26 cellular contexts compared by ENCODE assay signal in the genomic region with DNA sequence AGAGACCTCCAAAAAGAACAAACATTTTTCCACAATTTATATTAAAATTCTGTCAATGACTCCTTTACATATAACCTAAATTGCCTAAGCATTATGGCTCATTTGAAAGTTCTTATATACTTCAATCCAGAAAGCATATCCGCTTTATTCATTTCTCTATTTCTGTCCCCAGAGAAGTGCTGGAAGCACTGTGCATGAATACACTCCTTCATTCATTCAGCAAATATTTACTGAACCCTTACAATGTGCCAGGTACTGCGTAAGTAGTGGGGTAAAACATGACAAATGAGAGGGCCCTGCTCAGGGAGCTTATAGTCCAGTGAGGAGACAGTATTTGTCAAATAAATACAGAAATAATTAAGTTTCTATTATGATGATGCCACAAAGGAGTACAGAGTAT. TPM values are rescaled to one million over a fixed set of nuclear protein-coding genes. Genes with fewer than 3 reads are reported as not detected.
DNase-seq lines count a peak whose midpoint lies in the region; ATAC-seq and TF ChIP-seq lines count a peak whose summit lies in the region.
"Had no signal": no experiment of that assay in that cellular context is flagged by ENCODE, and none has a peak within 500 bp of the region (broad histone marks: within the 10 kb centered on the region; RNA-seq: fewer than 3 reads in every experiment).

No MANE protein-coding gene starts in this region.

- H3K4me1 Mint-ChIP-seq in activated naive CD8-positive, alpha-beta T cell treated with anti-CD3 and anti-CD28 coated beads, Interleukin-2, amount 10 ng/mL, durations not matched to agents 7 days and 5 days: peaks cover 31% of the 10 kb centered on the region
- H3K4me1 Mint-ChIP-seq in activated naive CD8-positive, alpha-beta T cell treated with anti-CD3 and anti-CD28 coated beads for 36 hours: peaks cover 50% of the 10 kb centered on the region
- H3K4me1 Mint-ChIP-seq in brain (peaks cover 15% of the 10 kb centered on the region), type B pancreatic cell (ENCODE audit: unreplicated experiment) (peaks cover 25% of the 10 kb centered on the region)

- H3K36me3 Mint-ChIP-seq in activated naive CD8-positive, alpha-beta T cell treated with anti-CD3 and anti-CD28 coated beads, Interleukin-2, amount 10 ng/mL, durations not matched to agents 7 days and 5 days: peaks cover 8% of the 10 kb centered on the region
- peaks cover 9% of the 10 kb centered on the region for H3K36me3 Mint-ChIP-seq in activated naive CD8-positive, alpha-beta T cell treated with anti-CD3 and anti-CD28 coated beads for 36 hours
- H3K36me3 Mint-ChIP-seq in brain (no peaks in the 10 kb centered on the region), type B pancreatic cell (no peaks in the 10 kb centered on the region)

- CTCF ChIA-PET in GM10248 (lab: Yijun Ruan, JAX): no interaction called here

- H3K4me3 Mint-ChIP-seq in activated naive CD8-positive, alpha-beta T cell treated with anti-CD3 and anti-CD28 coated beads, Interleukin-2, amount 10 ng/mL, durations not matched to agents 7 days and 5 days: peak overlapping the region; percentile 23
- H3K4me3 Mint-ChIP-seq in activated naive CD8-positive, alpha-beta T cell treated with anti-CD3 and anti-CD28 coated beads for 36 hours: no peak overlapping the region
- H3K4me3 Mint-ChIP-seq in brain (peak overlapping the region in 3 of 5 experiments; percentile 47 to 68 (median 49)), type B pancreatic cell (peak overlapping the region; percentile 64)
- H3K4me3 Mint-ChIP-seq: activated T-cell treated with anti-CD3 and anti-CD28 coated beads, Interleukin-2, amount 50 U/mL, for 4 hours had no signal

- TF ChIP-seq CTCF in brain (conservative IDR thresholded peaks at IDR 0.05) (no peak), type B pancreatic cell (conservative IDR thresholded peaks at IDR 0.05) (no peak), GM10248 (IDR thresholded peaks at IDR 0.05; ENCODE audit: control extremely low read depth, extremely low read depth, low read depth, missing control alignments) (no peak)

- POLR2A ChIA-PET in activated naive CD8-positive, alpha-beta T cell treated with anti-CD3 and anti-CD28 coated beads, Interleukin-2, amount 10 ng/mL, durations not matched to agents 7 days and 5 days (lab: Charles Lee): no interaction called here
- POLR2A ChIA-PET in GM10248 (lab: Yijun Ruan, JAX): no interaction called here

- H3K27ac Mint-ChIP-seq in activated naive CD8-positive, alpha-beta T cell treated with anti-CD3 and anti-CD28 coated beads, Interleukin-2, amount 10 ng/mL, durations not matched to agents 7 days and 5 days: no peak overlapping the region
- no peak overlapping the region for H3K27ac Mint-ChIP-seq in activated naive CD8-positive, alpha-beta T cell treated with anti-CD3 and anti-CD28 coated beads for 36 hours
- H3K27ac Mint-ChIP-seq in brain (no peak overlapping the region), type B pancreatic cell (peak overlapping the region; percentile 9)

- ATAC-seq in activated naive CD8-positive, alpha-beta T cell treated with anti-CD3 and anti-CD28 coated beads, Interleukin-2, amount 10 ng/mL, durations not matched to agents 7 days and 5 days (ENCODE audit: low read depth): no peak
- ATAC-seq: activated T-cell treated with anti-CD3 and anti-CD28 coated beads, Interleukin-2, amount 50 U/mL, for 4 hours; left cardiac atrium; right cardiac atrium; stimulated activated naive CD8-positive, alpha-beta T cell treated with anti-CD3 and anti-CD28 coated beads, Interleukin-15, Interleukin-2, amounts not matched to agents 100 U/mL and 50 U/mL, for 24 hours had no signal

- H3K9me3 Mint-ChIP-seq in activated naive CD8-positive, alpha-beta T cell treated with anti-CD3 and anti-CD28 coated beads, Interleukin-2, amount 10 ng/mL, durations not matched to agents 7 days and 5 days: no peaks in the 10 kb centered on the region
- no peaks in the 10 kb centered on the region for H3K9me3 Mint-ChIP-seq in activated naive CD8-positive, alpha-beta T cell treated with anti-CD3 and anti-CD28 coated beads for 36 hours
- no peaks in the 10 kb centered on the region for H3K9me3 Mint-ChIP-seq in brain
- no peaks in the 10 kb centered on the region for H3K9me3 Mint-ChIP-seq in type B pancreatic cell
- H3K9me3 Mint-ChIP-seq: activated T-cell treated with anti-CD3 and anti-CD28 coated beads, Interleukin-2, amount 50 U/mL, for 4 hours had no signal

- DNase-seq in activated naive CD8-positive, alpha-beta T cell treated with anti-CD3 and anti-CD28 coated beads, Interleukin-2, amount 10 ng/mL, durations not matched to agents 7 days and 5 days: no peak
- no peak for DNase-seq in activated naive CD8-positive, alpha-beta T cell treated with anti-CD3 and anti-CD28 coated beads for 36 hours
- DNase-seq in NCI-H2081 treated with DMSO at 0.1 percent for 48 hours (lab: John Stamatoyannopoulos, UW) (peak; percentile 66), type B pancreatic cell (ENCODE audit: extremely low spot score, unreplicated experiment) (no peak), NCI-H446 (lab: John Stamatoyannopoulos, UW) (no peak), GM10248 (ENCODE audit: extremely low spot score) (no peak)
- DNase-seq: activated CD4-positive, alpha-beta T cell treated with anti-CD3 and anti-CD28 coated beads for 48 hours; activated naive CD4-positive, alpha-beta T cell; activated T-cell treated with anti-CD3 and anti-CD28 coated beads, Interleukin-2, amount 50 U/mL, for 4 hours; amygdala; dorsolateral prefrontal cortex; EL; H7; KBM-7; left cardiac atrium; NCI-H1105; NCI-H1930; NCI-H524 treated with DMSO at 0.1 percent for 48 hours; PC-9; posterior cingulate gyrus; right cardiac atrium; spleen; stimulated activated CD4-positive, alpha-beta T cell treated with anti-CD3 and anti-CD28 coated beads, Interleukin-2, amount 100 ng/mL, for 24 hours; stimulated activated naive CD8-positive, alpha-beta T cell treated with anti-CD3 and anti-CD28 coated beads, Interleukin-15, Interleukin-2, amounts not matched to agents 100 U/mL and 50 U/mL, for 24 hours; T-helper 9 cell had no signal

- no peaks in the 10 kb centered on the region for H3K27me3 Mint-ChIP-seq in activated naive CD8-positive, alpha-beta T cell treated with anti-CD3 and anti-CD28 coated beads, Interleukin-2, amount 10 ng/mL, durations not matched to agents 7 days and 5 days
- H3K27me3 Mint-ChIP-seq in activated naive CD8-positive, alpha-beta T cell treated with anti-CD3 and anti-CD28 coated beads for 36 hours: no peaks in the 10 kb centered on the region
- H3K27me3 Mint-ChIP-seq in brain (no peaks in the 10 kb centered on the region), type B pancreatic cell (peaks cover 1% of the 10 kb centered on the region)

RNA-seq across cellular contexts. Expression of gene PDCD10, which starts 3.3 kb away (rescaled TPM):
- total RNA-seq in activated naive CD8-positive, alpha-beta T cell treated with anti-CD3 and anti-CD28 coated beads, Interleukin-2, amount 10 ng/mL, durations not matched to agents 7 days and 5 days: 10 to 100 TPM; 51.6 to 52.8 TPM
- 10 to 100 TPM; 78.7 to 88.7 TPM for total RNA-seq in activated naive CD8-positive, alpha-beta T cell treated with anti-CD3 and anti-CD28 coated beads for 36 hours
- polyA plus RNA-seq in brain (ENCODE audit: insufficient read depth, low read depth, low replicate concordance): 14.1 TPM
- total RNA-seq in type B pancreatic cell (ENCODE audit: low replicate concordance): 43.3 and 58.9 TPM in 2 replicates

RNA-seq across cellular contexts. Expression of gene SERPINI1, which starts 4.1 kb away (rescaled TPM):
- total RNA-seq in activated naive CD8-positive, alpha-beta T cell treated with anti-CD3 and anti-CD28 coated beads, Interleukin-2, amount 10 ng/mL, durations not matched to agents 7 days and 5 days: 1 to 10 TPM; 1.9 to 2.4 TPM
- total RNA-seq in activated naive CD8-positive, alpha-beta T cell treated with anti-CD3 and anti-CD28 coated beads for 36 hours: 1 to 10 TPM; 1.1 to 1.2 TPM
- polyA plus RNA-seq in brain (ENCODE audit: insufficient read depth, low read depth, low replicate concordance): 55.2 TPM
- 27.2 and 33.8 TPM in 2 replicates for total RNA-seq in type B pancreatic cell (ENCODE audit: low replicate concordance)
